In genomic region chr5:5037674-5038073, GRCh38 we compare ENCODE assay signal across 19 cellular contexts.
"Had no signal": no experiment of that assay in that cellular context is flagged by ENCODE, and none has a peak within 500 bp of the region (broad histone marks: within the 10 kb centered on the region; RNA-seq: fewer than 3 reads in every experiment).

No MANE protein-coding gene starts in this region.

- H3K27ac Mint-ChIP-seq: activated CD4-positive, alpha-beta T cell treated with anti-CD3 and anti-CD28 coated beads, Interleukin-2, amount 10 ng/mL, durations not matched to agents 7 days and 5 days; activated CD8-positive, alpha-beta T cell treated with anti-CD3 and anti-CD28 coated beads, Interleukin-2, amount 10 ng/mL, durations not matched to agents 7 days and 5 days; activated naive CD4-positive, alpha-beta T cell treated with anti-CD3 and anti-CD28 coated beads, Interleukin-2, amount 10 ng/mL, durations not matched to agents 7 days and 5 days; activated naive CD8-positive, alpha-beta T cell treated with anti-CD3 and anti-CD28 coated beads, Interleukin-2, amount 50 U/mL, for 24 hours; activated T-cell treated with anti-CD3 and anti-CD28 coated beads, Interleukin-2, amount 50 U/mL, for 24 hours; brain; naive thymus-derived CD8-positive, alpha-beta T cell; stimulated activated naive CD8-positive, alpha-beta T cell treated with anti-CD3 and anti-CD28 coated beads, Interleukin-15, amount 100 ng/mL, for 72 hours had no signal

- DNase-seq: activated CD4-positive, alpha-beta T cell treated with anti-CD3 and anti-CD28 coated beads, Interleukin-2, amount 10 ng/mL, durations not matched to agents 7 days and 5 days; activated CD8-positive, alpha-beta T cell treated with anti-CD3 and anti-CD28 coated beads, Interleukin-2, amount 10 ng/mL, durations not matched to agents 7 days and 5 days; activated naive CD4-positive, alpha-beta T cell treated with anti-CD3 and anti-CD28 coated beads, Interleukin-2, amount 10 ng/mL, durations not matched to agents 7 days and 5 days; activated naive CD8-positive, alpha-beta T cell treated with anti-CD3 and anti-CD28 coated beads, Interleukin-2, amount 50 U/mL, for 24 hours; activated T-cell treated with anti-CD3 and anti-CD28 coated beads, Interleukin-2, amount 50 U/mL, for 24 hours; anterior cingulate cortex; caudate nucleus; hippocampal formation; left cardiac atrium; mesendoderm; naive thymus-derived CD8-positive, alpha-beta T cell; right lobe of liver; small intestine; stimulated activated CD4-positive, alpha-beta T cell treated with anti-CD3 and anti-CD28 coated beads, Interleukin-15, amount 100 ng/mL, for 24 hours; stimulated activated CD4-positive, alpha-beta T cell treated with anti-CD3 and anti-CD28 coated beads, Interleukin-4, amount 100 ng/mL, for 1 hour; stimulated activated naive CD8-positive, alpha-beta T cell treated with anti-CD3 and anti-CD28 coated beads, Interleukin-15, amount 100 ng/mL, for 72 hours; trophoblast cell had no signal

- ATAC-seq: activated CD8-positive, alpha-beta T cell treated with anti-CD3 and anti-CD28 coated beads, Interleukin-2, amount 10 ng/mL, durations not matched to agents 7 days and 5 days; activated naive CD8-positive, alpha-beta T cell treated with anti-CD3 and anti-CD28 coated beads, Interleukin-2, amount 50 U/mL, for 24 hours; left cardiac atrium; naive thymus-derived CD8-positive, alpha-beta T cell; right lobe of liver; stimulated activated naive CD8-positive, alpha-beta T cell treated with anti-CD3 and anti-CD28 coated beads, Interleukin-15, amount 100 ng/mL, for 72 hours had no signal

- H3K9me3 Mint-ChIP-seq: activated CD4-positive, alpha-beta T cell treated with anti-CD3 and anti-CD28 coated beads, Interleukin-2, amount 10 ng/mL, durations not matched to agents 7 days and 5 days; activated naive CD8-positive, alpha-beta T cell treated with anti-CD3 and anti-CD28 coated beads, Interleukin-2, amount 50 U/mL, for 24 hours; brain had no signal

- H3K27me3 Mint-ChIP-seq: activated CD4-positive, alpha-beta T cell treated with anti-CD3 and anti-CD28 coated beads, Interleukin-2, amount 10 ng/mL, durations not matched to agents 7 days and 5 days; activated naive CD4-positive, alpha-beta T cell treated with anti-CD3 and anti-CD28 coated beads, Interleukin-2, amount 10 ng/mL, durations not matched to agents 7 days and 5 days; activated T-cell treated with anti-CD3 and anti-CD28 coated beads, Interleukin-2, amount 50 U/mL, for 24 hours; stimulated activated naive CD8-positive, alpha-beta T cell treated with anti-CD3 and anti-CD28 coated beads, Interleukin-15, amount 100 ng/mL, for 72 hours had no signal

- H3K27ac ChIP-seq: right lobe of liver, suprapubic skin had no signal

- H3K27me3 ChIP-seq: right lobe of liver, suprapubic skin had no signal

- H3K4me1 Mint-ChIP-seq: activated CD4-positive, alpha-beta T cell treated with anti-CD3 and anti-CD28 coated beads, Interleukin-2, amount 10 ng/mL, durations not matched to agents 7 days and 5 days; activated naive CD4-positive, alpha-beta T cell treated with anti-CD3 and anti-CD28 coated beads, Interleukin-2, amount 10 ng/mL, durations not matched to agents 7 days and 5 days; activated naive CD8-positive, alpha-beta T cell treated with anti-CD3 and anti-CD28 coated beads, Interleukin-2, amount 50 U/mL, for 24 hours; naive thymus-derived CD8-positive, alpha-beta T cell; stimulated activated naive CD8-positive, alpha-beta T cell treated with anti-CD3 and anti-CD28 coated beads, Interleukin-15, amount 100 ng/mL, for 72 hours had no signal

- H3K36me3 ChIP-seq: right lobe of liver, suprapubic skin had no signal

- H3K4me3 Mint-ChIP-seq: activated CD4-positive, alpha-beta T cell treated with anti-CD3 and anti-CD28 coated beads, Interleukin-2, amount 10 ng/mL, durations not matched to agents 7 days and 5 days; activated CD8-positive, alpha-beta T cell treated with anti-CD3 and anti-CD28 coated beads, Interleukin-2, amount 10 ng/mL, durations not matched to agents 7 days and 5 days; activated naive CD4-positive, alpha-beta T cell treated with anti-CD3 and anti-CD28 coated beads, Interleukin-2, amount 10 ng/mL, durations not matched to agents 7 days and 5 days; activated naive CD8-positive, alpha-beta T cell treated with anti-CD3 and anti-CD28 coated beads, Interleukin-2, amount 50 U/mL, for 24 hours; activated T-cell treated with anti-CD3 and anti-CD28 coated beads, Interleukin-2, amount 50 U/mL, for 24 hours; brain; naive thymus-derived CD8-positive, alpha-beta T cell; stimulated activated naive CD8-positive, alpha-beta T cell treated with anti-CD3 and anti-CD28 coated beads, Interleukin-15, amount 100 ng/mL, for 72 hours had no signal

- H3K36me3 Mint-ChIP-seq: activated naive CD4-positive, alpha-beta T cell treated with anti-CD3 and anti-CD28 coated beads, Interleukin-2, amount 10 ng/mL, durations not matched to agents 7 days and 5 days; brain; naive thymus-derived CD8-positive, alpha-beta T cell had no signal

- H3K4me3 ChIP-seq: right lobe of liver, suprapubic skin had no signal

- H3K4me1 ChIP-seq: right lobe of liver, suprapubic skin had no signal
